In the genomic region with DNA sequence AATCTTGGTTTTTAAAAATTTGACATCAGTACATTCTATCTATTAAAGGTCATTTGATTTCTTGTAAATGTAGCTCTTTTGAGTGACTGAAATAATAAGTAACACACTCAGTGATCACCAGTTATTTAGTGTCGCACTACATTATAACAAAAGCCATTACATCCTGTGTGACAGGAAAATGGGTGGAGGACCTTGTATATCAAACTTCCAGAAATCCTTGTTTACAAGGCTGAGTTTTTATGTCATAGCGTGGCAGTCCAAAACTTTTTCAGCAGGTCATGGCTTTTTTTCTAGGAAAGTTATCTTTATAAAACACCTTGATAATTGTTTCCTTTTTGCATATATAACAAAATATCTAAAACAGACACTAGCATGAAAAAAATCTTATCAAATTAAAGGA, we compare ENCODE assay signal across 19 cellular contexts.
"Had no signal": no experiment of that assay in that cellular context is flagged by ENCODE, and none has a peak within 500 bp of the region (broad histone marks: within the 10 kb centered on the region; RNA-seq: fewer than 3 reads in every experiment).

No MANE protein-coding gene starts in this region.

- H3K27ac ChIP-seq: cardiac muscle cell, foreskin keratinocyte, prostate gland, tibial artery had no signal

- H3K9me3 ChIP-seq: prostate gland, tibial artery had no signal

- ATAC-seq: activated CD8-positive, alpha-beta T cell treated with anti-CD3 and anti-CD28 coated beads, Interleukin-2, amount 10 ng/mL, durations not matched to agents 7 days and 5 days; activated naive CD8-positive, alpha-beta T cell treated with anti-CD3 and anti-CD28 coated beads, Interleukin-2, amount 50 U/mL, for 24 hours; foreskin keratinocyte; stimulated activated effector memory CD8-positive, alpha-beta T cell treated with anti-CD3 and anti-CD28 coated beads, Interleukin-12 subunit alpha, Interleukin-12 subunit beta, amount 100 ng/mL, for 72 hours; stimulated activated naive CD8-positive, alpha-beta T cell treated with anti-CD3 and anti-CD28 coated beads, Interleukin-15, amount 100 ng/mL, for 72 hours had no signal

- H3K27me3 ChIP-seq: cardiac muscle cell, tibial artery had no signal

- H3K27me3 Mint-ChIP-seq: stimulated activated naive CD8-positive, alpha-beta T cell treated with anti-CD3 and anti-CD28 coated beads, Interleukin-15, amount 100 ng/mL, for 72 hours had no signal

- DNase-seq: activated CD4-positive, alpha-beta T cell treated with anti-CD3 and anti-CD28 coated beads, Interleukin-2, amount 10 ng/mL, durations not matched to agents 7 days and 5 days; activated CD8-positive, alpha-beta T cell treated with anti-CD3 and anti-CD28 coated beads, Interleukin-2, amount 10 ng/mL, durations not matched to agents 7 days and 5 days; activated gamma-delta T cell; activated naive CD4-positive, alpha-beta T cell treated with anti-CD3 and anti-CD28 coated beads, Interleukin-2, amount 50 U/mL, for 16 hours; activated naive CD8-positive, alpha-beta T cell treated with anti-CD3 and anti-CD28 coated beads, Interleukin-2, amount 50 U/mL, for 24 hours; effector CD4-positive, alpha-beta T cell; foreskin keratinocyte; glutamatergic neuron; hypothalamus; naive B cell; stimulated activated CD4-positive, alpha-beta T cell treated with anti-CD3 and anti-CD28 coated beads, Interleukin-2, amount 100 ng/mL, for 24 hours; stimulated activated naive CD8-positive, alpha-beta T cell treated with anti-CD3 and anti-CD28 coated beads, Interleukin-15, amount 100 ng/mL, for 72 hours; tibial artery had no signal

- H3K36me3 Mint-ChIP-seq: naive B cell; stimulated activated effector memory CD8-positive, alpha-beta T cell treated with anti-CD3 and anti-CD28 coated beads, Interleukin-12 subunit alpha, Interleukin-12 subunit beta, amount 100 ng/mL, for 72 hours had no signal

- H3K4me3 ChIP-seq: cardiac muscle cell, lung, prostate gland, tibial artery had no signal

- H3K4me3 Mint-ChIP-seq: activated CD4-positive, alpha-beta T cell treated with anti-CD3 and anti-CD28 coated beads, Interleukin-2, amount 10 ng/mL, durations not matched to agents 7 days and 5 days; activated CD8-positive, alpha-beta T cell treated with anti-CD3 and anti-CD28 coated beads, Interleukin-2, amount 10 ng/mL, durations not matched to agents 7 days and 5 days; activated naive CD8-positive, alpha-beta T cell treated with anti-CD3 and anti-CD28 coated beads, Interleukin-2, amount 50 U/mL, for 24 hours; activated T-helper 1 cell treated with anti-CD3 and anti-CD28 coated beads, Interleukin-12 subunit alpha, Interleukin-12 subunit beta, Interleukin-2, Interleukin-4 antibody, amounts not matched to agents 30 ng/mL and 10 ng/mL and 1 ng/mL, durations not matched to agents 14 hours and 24 hours and 36 hours; naive B cell had no signal

- H3K4me1 ChIP-seq: foreskin keratinocyte, prostate gland had no signal

- H3K36me3 ChIP-seq: cardiac muscle cell, prostate gland, tibial artery had no signal

- H3K27ac Mint-ChIP-seq: naive B cell; stimulated activated effector memory CD8-positive, alpha-beta T cell treated with anti-CD3 and anti-CD28 coated beads, Interleukin-12 subunit alpha, Interleukin-12 subunit beta, amount 100 ng/mL, for 72 hours had no signal

- H3K9me3 Mint-ChIP-seq: naive B cell; stimulated activated effector memory CD8-positive, alpha-beta T cell treated with anti-CD3 and anti-CD28 coated beads, Interleukin-12 subunit alpha, Interleukin-12 subunit beta, amount 100 ng/mL, for 72 hours; stimulated activated naive CD8-positive, alpha-beta T cell treated with anti-CD3 and anti-CD28 coated beads, Interleukin-15, amount 100 ng/mL, for 72 hours; T-helper 1 cell treated with Interleukin-12 subunit alpha and Interleukin-12 subunit beta and Interleukin-4 antibody, amounts not matched to agents 30 μg/mL and 1 μg/mL, for 36 hours had no signal
